1 cellular context compared by ENCODE assay signal in genomic region chr9:136622538-136622948, GRCh38.
TF ChIP-seq lines count a peak whose summit lies in the region.

No MANE protein-coding gene starts in this region.

TF ChIP-seq in H1, 55 proteins besides CTCF, POLR2A, EP300 and RAD21:
- TF ChIP-seq ASH2L (IDR thresholded peaks at IDR 0.05; ENCODE audit: low read length): no peak
- no peak for TF ChIP-seq KDM4A (IDR thresholded peaks at IDR 0.05; ENCODE audit: low read depth, low read length, severe bottlenecking)
TF ChIP-seq in H1: peak in this region for 0.
